ENCODE assay signal across 7 cellular contexts in genomic region chr11:118434553-118435232, GRCh38. TPM values are rescaled to one million over a fixed set of nuclear protein-coding genes. Genes with fewer than 3 reads are reported as not detected.
DNase-seq lines count a peak whose midpoint lies in the region; ATAC-seq, FAIRE-seq and TF ChIP-seq lines count a peak whose summit lies in the region.

No MANE protein-coding gene starts in this region.

- peaks cover 20 to 40% (median 22%) of the 10 kb centered on the region in 4 donors for H3K4me1 Mint-ChIP-seq in naive thymus-derived CD8-positive, alpha-beta T cell

- peak overlapping the region; percentile 82 to 99 (median 94) for H3K4me3 Mint-ChIP-seq in naive thymus-derived CD8-positive, alpha-beta T cell

- no peak for TF ChIP-seq POLR2A in esophagus squamous epithelium (IDR thresholded peaks at IDR 0.05)

- H3K36me3 Mint-ChIP-seq in naive thymus-derived CD8-positive, alpha-beta T cell = peaks cover 0 to 5% (median 0%) of the 10 kb centered on the region in 3 donors

- H3K27ac Mint-ChIP-seq in naive thymus-derived CD8-positive, alpha-beta T cell = peak overlapping the region; percentile 89 to 98 (median 96)

- H3K9me3 Mint-ChIP-seq in naive thymus-derived CD8-positive, alpha-beta T cell = no peaks in the 10 kb centered on the region

- H3K36me3 ChIP-seq in esophagus squamous epithelium (no peaks in the 10 kb centered on the region), thymus (ENCODE audit: control insufficient read depth, insufficient read depth) (no peaks in the 10 kb centered on the region)

- TF ChIP-seq CTCF in esophagus squamous epithelium (IDR thresholded peaks at IDR 0.05) = no peak

- 0 to 1% methylated on average over 12 to 19 of the region's 35 CpGs for WGBS in esophagus squamous epithelium, 2 donors
- WGBS in thymus = under 1% methylated on average over 35 of the region's 35 CpGs

- H3K4me3 ChIP-seq in esophagus squamous epithelium (peak overlapping the region; percentile 90 to 97 (median 94)), thymus (ENCODE audit: low read length) (peak overlapping the region; percentile 95)

- intact Hi-C loops in esophagus squamous epithelium (cut with DNase I) = no loop called here

- H3K9me3 ChIP-seq in esophagus squamous epithelium (no peaks in the 10 kb centered on the region), thymus (ENCODE audit: control insufficient read depth) (no peaks in the 10 kb centered on the region)

- no peaks in the 10 kb centered on the region for H3K27me3 Mint-ChIP-seq in naive thymus-derived CD8-positive, alpha-beta T cell

- DNase-seq in GM19239 (ENCODE audit: insufficient read length, low spot score) = no peak
- DNase-seq in NCI-H748 (lab: John Stamatoyannopoulos, UW; ENCODE audit: unreplicated experiment) = peak; percentile 54
- peak; percentile 38 for DNase-seq in activated T-cell treated with anti-CD3 and anti-CD28 coated beads for 24 hours (ENCODE audit: low read depth)
- no peak for DNase-seq in esophagus squamous epithelium (lab: John Stamatoyannopoulos, UW)
- peak in 9 of 10 donors; percentile 13 to 54 (median 43) for DNase-seq in naive thymus-derived CD8-positive, alpha-beta T cell

- H3K27me3 ChIP-seq in esophagus squamous epithelium (no peaks in the 10 kb centered on the region), thymus (ENCODE audit: control insufficient read depth, insufficient read depth) (no peaks in the 10 kb centered on the region)

- H3K4me1 ChIP-seq in esophagus squamous epithelium = peaks cover 23 to 49% (median 32%) of the 10 kb centered on the region in 3 donors
- H3K4me1 ChIP-seq in thymus (ENCODE audit: control insufficient read depth, insufficient read depth, low read length) = peaks cover 11% of the 10 kb centered on the region

- H3K27ac ChIP-seq in esophagus squamous epithelium (peak overlapping the region in 3 of 4 donors; percentile 94 to 97 (median 95)), thymus (ENCODE audit: low read depth) (peak overlapping the region; percentile 25)

- ATAC-seq in naive thymus-derived CD8-positive, alpha-beta T cell = peak; percentile 19 to 21
- no peak for ATAC-seq in GM21526 (IDR thresholded peaks at IDR 0.05; ENCODE audit: low FRiP score, unreplicated experiment)

- POLR2A ChIA-PET in naive thymus-derived CD8-positive, alpha-beta T cell (lab: Charles Lee) = interaction anchor here (1.2 to 3.0 kb wide), 9 partner anchors 18 to 131 kb away, joined by 4 to 43 read pairs (median 5); partner anchors contain the start of genes ATP5MG, CD3G and UBE4A

- peak; percentile 76 for FAIRE-seq in GM19239 (lab: Jason Lieb, UNC)

RNA-seq across cellular contexts. Expression of gene KMT2A, which starts 1.6 kb away (rescaled TPM):
- 10 to 100 TPM; 22.0 to 54.0 (median 29.0) TPM for total RNA-seq in esophagus squamous epithelium
- 100 to 1,000 TPM; 149 to 161 TPM for total RNA-seq in naive thymus-derived CD8-positive, alpha-beta T cell
- polyA plus RNA-seq in naive thymus-derived CD8-positive, alpha-beta T cell = 10 to 100 TPM; 16.9 to 30.5 (median 19.5) TPM
- polyA plus RNA-seq in thymus = 11.4 TPM

RNA-seq across cellular contexts. Expression of gene ATP5MG, which starts 33.3 kb away (rescaled TPM):
- total RNA-seq in esophagus squamous epithelium = 10 to 100 TPM; 44.2 to 65.0 (median 48.8) TPM
- total RNA-seq in naive thymus-derived CD8-positive, alpha-beta T cell = 100 to 1,000 TPM; 145 to 172 TPM
- polyA plus RNA-seq in naive thymus-derived CD8-positive, alpha-beta T cell = 100 to 1,000 TPM; 649 to 923 (median 790) TPM
- 371 TPM for polyA plus RNA-seq in thymus

Comparison
In these comparisons a context has a peak if more than half of its experiments do, and no peak if none do; other contexts are left out.
1. DNase-seq: peak in NCI-H748 (single experiment), activated T-cell treated with anti-CD3 and anti-CD28 coated beads for 24 hours (single experiment) and naive thymus-derived CD8-positive, alpha-beta T cell (9 of 10); none in GM19239 (single experiment) and esophagus squamous epithelium (single experiment).